8 cellular contexts compared by ENCODE assay signal in genomic region chr16:67917852-67918236, GRCh38. TPM values are rescaled to one million over a fixed set of nuclear protein-coding genes. Genes with fewer than 3 reads are reported as not detected.
DNase-seq lines count a peak whose midpoint lies in the region; ATAC-seq and TF ChIP-seq lines count a peak whose summit lies in the region.

No MANE protein-coding gene starts in this region.

- H3K36me3 Mint-ChIP-seq in glutamatergic neuron (ENCODE audit: unreplicated experiment): no peaks in the 10 kb centered on the region

- peak overlapping the region; percentile 75 for H3K27ac Mint-ChIP-seq in glutamatergic neuron (ENCODE audit: unreplicated experiment)

- DNase-seq in NCI-H510A treated with DMSO at 0.1 percent for 48 hours (lab: John Stamatoyannopoulos, UW) (peak; percentile 42), NCI-H510A (lab: John Stamatoyannopoulos, UW) (no peak), glutamatergic neuron (no peak)
- DNase-seq in activated CD4-positive, alpha-beta T cell treated with anti-CD3 and anti-CD28 coated beads, Interleukin-2, amount 50 U/mL, for 48 hours: peak; percentile 50 to 62
- DNase-seq in stimulated activated CD8-positive, alpha-beta memory T cell treated with anti-CD3 and anti-CD28 coated beads, Interleukin-12 subunit alpha, Interleukin-12 subunit beta, amount 100 ng/mL, for 1 hour (ENCODE audit: low read depth): peak; percentile 25

- peaks cover 6% of the 10 kb centered on the region for H3K9me3 Mint-ChIP-seq in glutamatergic neuron (ENCODE audit: unreplicated experiment)

- H3K27me3 Mint-ChIP-seq in glutamatergic neuron (ENCODE audit: unreplicated experiment): peaks cover 6% of the 10 kb centered on the region

- H3K4me1 Mint-ChIP-seq in glutamatergic neuron (ENCODE audit: low read depth, unreplicated experiment): peaks cover 16% of the 10 kb centered on the region

- H3K4me3 Mint-ChIP-seq in glutamatergic neuron (ENCODE audit: unreplicated experiment): peak overlapping the region; percentile 26

- ATAC-seq in HG02840 (IDR thresholded peaks at IDR 0.05; ENCODE audit: low FRiP score, unreplicated experiment) (no peak), GM21737 (IDR thresholded peaks at IDR 0.05; ENCODE audit: unreplicated experiment) (no peak), GM19324 (IDR thresholded peaks at IDR 0.05; ENCODE audit: low FRiP score, unreplicated experiment) (no peak)

- TF ChIP-seq CTCF in glutamatergic neuron (IDR thresholded peaks at IDR 0.05; ENCODE audit: partially characterized antibody, unreplicated experiment): no peak

RNA-seq across cellular contexts. Expression of gene CTRL, which starts 13.8 kb away (rescaled TPM):
- total RNA-seq in glutamatergic neuron (ENCODE audit: unreplicated experiment): 2.8 TPM

RNA-seq across cellular contexts. Expression of gene PSMB10, which starts 18.8 kb away (rescaled TPM):
- 11.0 TPM for total RNA-seq in glutamatergic neuron (ENCODE audit: unreplicated experiment)

RNA-seq across cellular contexts. Expression of gene PSKH1, which starts 24.8 kb away (rescaled TPM):
- total RNA-seq in glutamatergic neuron (ENCODE audit: unreplicated experiment): 27.9 TPM

RNA-seq across cellular contexts. Expression of gene LCAT, which starts 26.1 kb away (rescaled TPM):
- 8.7 TPM for total RNA-seq in glutamatergic neuron (ENCODE audit: unreplicated experiment)

RNA-seq across cellular contexts. Expression of gene NRN1L, which starts 33.2 kb away (rescaled TPM):
- total RNA-seq in glutamatergic neuron (ENCODE audit: unreplicated experiment): 1.0 TPM

Comparison
In these comparisons a context has a peak if more than half of its experiments do, and no peak if none do; other contexts are left out.
1. DNase-seq: peak in NCI-H510A treated with DMSO at 0.1 percent for 48 hours (single experiment), activated CD4-positive, alpha-beta T cell treated with anti-CD3 and anti-CD28 coated beads, Interleukin-2, amount 50 U/mL, for 48 hours (2 of 2) and stimulated activated CD8-positive, alpha-beta memory T cell treated with anti-CD3 and anti-CD28 coated beads, Interleukin-12 subunit alpha, Interleukin-12 subunit beta, amount 100 ng/mL, for 1 hour (single experiment); none in NCI-H510A (single experiment) and glutamatergic neuron (single experiment).